ENCODE assay signal across 17 cellular contexts in the genomic region with DNA sequence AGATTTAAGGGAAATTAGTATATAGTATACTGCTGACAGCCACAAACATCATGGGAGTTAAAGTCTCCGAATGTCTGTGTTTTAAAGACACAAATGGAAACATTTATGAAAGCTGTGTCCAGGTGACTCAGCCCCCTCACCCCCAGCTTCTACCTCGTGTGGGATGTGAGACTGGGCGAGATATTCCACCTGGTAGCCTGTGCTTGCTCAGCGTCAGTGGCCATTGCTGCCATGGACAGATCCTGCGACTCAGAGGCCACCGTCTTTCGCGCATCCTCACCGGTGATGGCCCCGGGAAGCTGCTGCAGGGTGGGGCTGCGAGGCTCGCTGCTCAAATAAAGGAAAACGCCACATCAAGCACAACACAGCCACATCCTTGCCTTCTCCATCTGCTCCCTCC. TPM values are rescaled to one million over a fixed set of nuclear protein-coding genes. Genes with fewer than 3 reads are reported as not detected.
DNase-seq lines count a peak whose midpoint lies in the region; ATAC-seq and TF ChIP-seq lines count a peak whose summit lies in the region.
"Had no signal": no experiment of that assay in that cellular context is flagged by ENCODE, and none has a peak within 500 bp of the region (broad histone marks: within the 10 kb centered on the region; RNA-seq: fewer than 3 reads in every experiment).

No MANE protein-coding gene starts in this region.

- H3K9ac ChIP-seq in endodermal cell (ENCODE audit: extremely low read depth, low read length, poor library complexity, severe bottlenecking), result no peak overlapping the region

- H3K4me1 Mint-ChIP-seq in endodermal cell, result peaks cover 16% of the 10 kb centered on the region
- peaks cover 31% of the 10 kb centered on the region for H3K4me1 Mint-ChIP-seq in stimulated activated effector memory CD8-positive, alpha-beta T cell treated with anti-CD3 and anti-CD28 coated beads, Interleukin-12 subunit alpha, Interleukin-12 subunit beta, amount 100 ng/mL, for 72 hours

- H3K27ac ChIP-seq in endodermal cell (ENCODE audit: low read depth, low read length) (no peak overlapping the region), right lobe of liver (no peak overlapping the region)
- H3K27ac ChIP-seq: cardiac muscle cell, tibial artery, WERI-Rb-1 had no signal

- no peak overlapping the region for H3K4me3 Mint-ChIP-seq in endodermal cell
- no peak overlapping the region for H3K4me3 Mint-ChIP-seq in stimulated activated effector memory CD8-positive, alpha-beta T cell treated with anti-CD3 and anti-CD28 coated beads, Interleukin-12 subunit alpha, Interleukin-12 subunit beta, amount 100 ng/mL, for 72 hours
- H3K4me3 Mint-ChIP-seq: B cell had no signal

- H3K36me3 ChIP-seq in endodermal cell (ENCODE audit: control insufficient read depth, insufficient read depth, low read length), result no peaks in the 10 kb centered on the region
- H3K36me3 ChIP-seq in right lobe of liver, result no peaks in the 10 kb centered on the region
- H3K36me3 ChIP-seq: cardiac muscle cell, tibial artery, WERI-Rb-1 had no signal

- no peaks in the 10 kb centered on the region for H3K27me3 Mint-ChIP-seq in endodermal cell (ENCODE audit: insufficient read depth)

- no peak for TF ChIP-seq POLR2A in right lobe of liver (IDR thresholded peaks at IDR 0.05)

- H3K27me3 ChIP-seq in endodermal cell (ENCODE audit: control insufficient read depth, insufficient read depth, low read length, poor library complexity, severe bottlenecking), result no peaks in the 10 kb centered on the region
- no peaks in the 10 kb centered on the region for H3K27me3 ChIP-seq in right lobe of liver
- H3K27me3 ChIP-seq: cardiac muscle cell had no signal

- DNase-seq in cardiac septum (ENCODE audit: low spot score) (peak; percentile 50), Right ventricle myocardium superior (no peak), SHP77 (lab: John Stamatoyannopoulos, UW) (peak; percentile 77 to 82), endodermal cell (peak; percentile 44), right lobe of liver (no peak), putamen (ENCODE audit: low spot score) (no peak), GOT3 (lab: John Stamatoyannopoulos, UW) (no peak)
- DNase-seq in stimulated activated effector memory CD8-positive, alpha-beta T cell treated with anti-CD3 and anti-CD28 coated beads, Interleukin-12 subunit alpha, Interleukin-12 subunit beta, amount 100 ng/mL, for 72 hours (ENCODE audit: low spot score in 2 of 2), result no peak
- DNase-seq: Karpas-422, mesendoderm, NCI-H1436, NCI-H510A treated with DMSO at 0.1 percent for 48 hours, PC-3, WERI-Rb-1 had no signal

- H3K9me3 ChIP-seq in endodermal cell (ENCODE audit: control insufficient read depth, low read length) (no peaks in the 10 kb centered on the region), right lobe of liver (no peaks in the 10 kb centered on the region)
- H3K9me3 ChIP-seq: tibial artery had no signal

- 93 to 94% methylated on average over 5 to 13 of the region's 13 CpGs for WGBS in endodermal cell (ENCODE audit: insufficient coverage in 1 of 2, insufficient read length in 1 of 2), 2 experiments
- WGBS in right lobe of liver (ENCODE audit: insufficient coverage, low coverage, low lambda C conversion rate, missing lambda C conversion rate), result 66% methylated on average over 13 of the region's 13 CpGs

- intact Hi-C loops in cardiac septum (cut with DNase I) (no loop called here), Right ventricle myocardium superior (cut with DNase I) (no loop called here), right lobe of liver (cut with DNase I) (no loop called here)

- H3K4me1 ChIP-seq in endodermal cell (ENCODE audit: control insufficient read depth, insufficient read depth, low read length), result peaks cover 8% of the 10 kb centered on the region
- no peaks in the 10 kb centered on the region for H3K4me1 ChIP-seq in right lobe of liver

- no peaks in the 10 kb centered on the region for H3K9me3 Mint-ChIP-seq in endodermal cell
- no peaks in the 10 kb centered on the region for H3K9me3 Mint-ChIP-seq in stimulated activated effector memory CD8-positive, alpha-beta T cell treated with anti-CD3 and anti-CD28 coated beads, Interleukin-12 subunit alpha, Interleukin-12 subunit beta, amount 100 ng/mL, for 72 hours

- no peak overlapping the region for H3K27ac Mint-ChIP-seq in endodermal cell
- no peak overlapping the region for H3K27ac Mint-ChIP-seq in stimulated activated effector memory CD8-positive, alpha-beta T cell treated with anti-CD3 and anti-CD28 coated beads, Interleukin-12 subunit alpha, Interleukin-12 subunit beta, amount 100 ng/mL, for 72 hours
- H3K27ac Mint-ChIP-seq: B cell had no signal

- ATAC-seq in Right ventricle myocardium superior (ENCODE audit: poor library complexity) (no peak), right lobe of liver (no peak)
- ATAC-seq in stimulated activated effector memory CD8-positive, alpha-beta T cell treated with anti-CD3 and anti-CD28 coated beads, Interleukin-12 subunit alpha, Interleukin-12 subunit beta, amount 100 ng/mL, for 72 hours, result peak; percentile 55
- ATAC-seq: PC-3 had no signal

- no peak overlapping the region for H3K4me3 ChIP-seq in endodermal cell (ENCODE audit: low read length)
- no peak overlapping the region for H3K4me3 ChIP-seq in right lobe of liver
- H3K4me3 ChIP-seq: cardiac muscle cell, tibial artery had no signal

- no peak for TF ChIP-seq CTCF in endodermal cell (conservative IDR thresholded peaks at IDR 0.05)
- no peak for TF ChIP-seq CTCF in right lobe of liver (IDR thresholded peaks at IDR 0.05)

- no peaks in the 10 kb centered on the region for H3K36me3 Mint-ChIP-seq in endodermal cell (ENCODE audit: low read depth)
- peaks cover 24% of the 10 kb centered on the region for H3K36me3 Mint-ChIP-seq in stimulated activated effector memory CD8-positive, alpha-beta T cell treated with anti-CD3 and anti-CD28 coated beads, Interleukin-12 subunit alpha, Interleukin-12 subunit beta, amount 100 ng/mL, for 72 hours

RNA-seq across cellular contexts. Expression of gene EXOC3, which starts 31.2 kb away (rescaled TPM):
- total RNA-seq in cardiac septum (42.9 TPM), Right ventricle myocardium superior (46.4 TPM), endodermal cell (10 to 100 TPM; 38.6 to 53.7 TPM), right lobe of liver (10 to 100 TPM; 14.6 to 24.3 (median 20.0) TPM)
- polyA plus RNA-seq in endodermal cell (2013, experiment 1 of 2), result 41.4 TPM
- 38.3 TPM for polyA plus RNA-seq in endodermal cell (2013, experiment 2 of 2)

Comparison
In these comparisons a context has a peak if more than half of its experiments do, and no peak if none do; other contexts are left out.
1. DNase-seq: peak in cardiac septum (single experiment), SHP77 (2 of 2) and endodermal cell (single experiment); none in Right ventricle myocardium superior (single experiment), stimulated activated effector memory CD8-positive, alpha-beta T cell treated with anti-CD3 and anti-CD28 coated beads, Interleukin-12 subunit alpha, Interleukin-12 subunit beta, amount 100 ng/mL, for 72 hours (0 of 2), right lobe of liver (0 of 3), putamen (single experiment) and GOT3 (single experiment).